In genomic region chr3:49151610-49152009, GRCh38 we compare ENCODE assay signal across 19 cellular contexts. TPM values are rescaled to one million over a fixed set of nuclear protein-coding genes. Genes with fewer than 3 reads are reported as not detected.
"Had no signal": no experiment of that assay in that cellular context is flagged by ENCODE, and none has a peak within 500 bp of the region (broad histone marks: within the 10 kb centered on the region; RNA-seq: fewer than 3 reads in every experiment).

No MANE protein-coding gene starts in this region.

- H3K27ac ChIP-seq: SJSA1, SK-N-MC had no signal

- H3K36me3 ChIP-seq: SJSA1 had no signal

- H3K4me1 ChIP-seq: SJSA1 had no signal

- DNase-seq: KBM-7, NCI-H1048, NCI-H1105, NCI-H1417, NCI-H1436 treated with DMSO at 0.1 percent for 48 hours, NCI-H1694 treated with DMSO at 0.1 percent for 48 hours, NCI-H1930, NCI-H2081, NCI-H2107, NCI-H2227 treated with DMSO at 0.1 percent for 48 hours, NCI-H524, NCI-H526 treated with DMSO at 0.1 percent for 48 hours, NCI-H748 treated with DMSO at 0.1 percent for 48 hours, Right ventricle myocardium superior, RPMI8226, SIG-M5 had no signal

- H3K9me3 ChIP-seq: SJSA1 had no signal

- H3K27me3 ChIP-seq: SJSA1 had no signal

- H3K4me3 ChIP-seq: SJSA1, SK-N-MC had no signal

RNA-seq across cellular contexts. Expression of gene KLHDC8B, which starts 19.8 kb away (rescaled TPM):
- total RNA-seq: HT-29 had no signal
